1 cellular context compared by ENCODE assay signal in genomic region chr16:460787-461186, GRCh38.
TF ChIP-seq lines count a peak whose summit lies in the region.

No MANE protein-coding gene starts in this region.

TF ChIP-seq in K562, 482 proteins besides CTCF, POLR2A, EP300 and RAD21 (continued from another document):
- TF ChIP-seq ZBTB33 (CRISPR knock-in tag; IDR thresholded peaks at IDR 0.05) = peak; percentile 89
- no peak for TF ChIP-seq DMBX1 (CRISPR knock-in tag; IDR thresholded peaks at IDR 0.05; ENCODE audit: borderline replicate concordance)
- no peak for TF ChIP-seq TCF15 (CRISPR knock-in tag; IDR thresholded peaks at IDR 0.05)
